In genomic region chr22:19719488-19720021, GRCh38 we compare ENCODE assay signal across 11 cellular contexts. TPM values are rescaled to one million over a fixed set of nuclear protein-coding genes. Genes with fewer than 3 reads are reported as not detected.
DNase-seq lines count a peak whose midpoint lies in the region; ATAC-seq and TF ChIP-seq lines count a peak whose summit lies in the region.
"Had no signal": no experiment of that assay in that cellular context is flagged by ENCODE, and none has a peak within 500 bp of the region (broad histone marks: within the 10 kb centered on the region; RNA-seq: fewer than 3 reads in every experiment).

No MANE protein-coding gene starts in this region.

- peak overlapping the region; percentile 68 for H3K4me3 Mint-ChIP-seq in MCF 10A (ENCODE audit: unreplicated experiment)
- peak overlapping the region; percentile 67 for H3K4me3 Mint-ChIP-seq in activated T-helper 17 cell treated with anti-CD3 and anti-CD28 coated beads, Interleukin-2, amount 50 U/mL, for 72 hours

- no peaks in the 10 kb centered on the region for H3K9me3 ChIP-seq in breast epithelium
- H3K9me3 ChIP-seq in lower lobe of right lung = no peaks in the 10 kb centered on the region
- H3K9me3 ChIP-seq in upper lobe of right lung = no peaks in the 10 kb centered on the region

- H3K4me1 Mint-ChIP-seq in MCF 10A (ENCODE audit: insufficient read depth, unreplicated experiment) = peaks cover 3% of the 10 kb centered on the region
- no peaks in the 10 kb centered on the region for H3K4me1 Mint-ChIP-seq in activated T-helper 17 cell treated with anti-CD3 and anti-CD28 coated beads, Interleukin-2, amount 50 U/mL, for 72 hours

- POLR2A ChIA-PET in MCF 10A (lab: Yijun Ruan, JAX) = no interaction called here

- H3K27ac Mint-ChIP-seq in MCF 10A (ENCODE audit: low read depth, unreplicated experiment) = no peak overlapping the region
- H3K27ac Mint-ChIP-seq in activated T-helper 17 cell treated with anti-CD3 and anti-CD28 coated beads, Interleukin-2, amount 50 U/mL, for 72 hours = no peak overlapping the region

- DNase-seq in MCF 10A (ENCODE audit: unreplicated experiment) (no peak), breast epithelium (ENCODE audit: low spot score in 2 of 2) (no peak), lower lobe of right lung (no peak), upper lobe of right lung (no peak), islet precursor cell (no peak), dedifferentiated amniotic fluid mesenchymal stem cell (ENCODE audit: extremely low spot score) (no peak)
- DNase-seq: cortex of kidney; stimulated activated CD4-positive, alpha-beta T cell treated with anti-CD3 and anti-CD28 coated beads, Interleukin-4, amount 100 ng/mL, for 24 hours had no signal

- CTCF ChIA-PET in MCF 10A (lab: Yijun Ruan, JAX) = interaction anchor here (0.5 to 1.1 kb wide), 2 partner anchors 11 to 35 kb away, joined by 5 to 6 read pairs; no protein-coding TSS in a partner anchor

- H3K36me3 ChIP-seq in breast epithelium (no peaks in the 10 kb centered on the region), lower lobe of right lung (no peaks in the 10 kb centered on the region), upper lobe of right lung (no peaks in the 10 kb centered on the region)

- H3K27me3 ChIP-seq in breast epithelium (peaks cover 0 to 2% of the 10 kb centered on the region in 2 donors), lower lobe of right lung (ENCODE audit: low read depth) (peaks cover 84% of the 10 kb centered on the region), upper lobe of right lung (peaks cover 40% of the 10 kb centered on the region)

- no peak for TF ChIP-seq CTCF in MCF 10A (IDR thresholded peaks at IDR 0.05; ENCODE audit: unreplicated experiment)
- no peak for TF ChIP-seq CTCF in breast epithelium (IDR thresholded peaks at IDR 0.05)
- TF ChIP-seq CTCF in lower lobe of right lung (IDR thresholded peaks at IDR 0.05) = no peak
- no peak for TF ChIP-seq CTCF in upper lobe of right lung (IDR thresholded peaks at IDR 0.05)

- no peaks in the 10 kb centered on the region for H3K27me3 Mint-ChIP-seq in MCF 10A (ENCODE audit: insufficient read depth, unreplicated experiment)
- peaks cover 25% of the 10 kb centered on the region for H3K27me3 Mint-ChIP-seq in activated T-helper 17 cell treated with anti-CD3 and anti-CD28 coated beads, Interleukin-2, amount 50 U/mL, for 72 hours

- H3K4me3 ChIP-seq in breast epithelium = peak overlapping the region in 1 of 3 donors; percentile 72
- H3K4me3 ChIP-seq in lower lobe of right lung = peak overlapping the region; percentile 61
- peak overlapping the region; percentile 58 for H3K4me3 ChIP-seq in upper lobe of right lung

- peak overlapping the region in 1 of 2 donors; percentile 70 for H3K27ac ChIP-seq in breast epithelium
- no peak overlapping the region for H3K27ac ChIP-seq in lower lobe of right lung
- H3K27ac ChIP-seq in upper lobe of right lung = no peak overlapping the region

- no TSS peak for BruUV-seq in MCF 10A (replicated peaks; lab: Mats Ljungman, UMichigan)

- TF ChIP-seq POLR2A in breast epithelium (IDR thresholded peaks at IDR 0.05) = no peak

- no peaks in the 10 kb centered on the region for H3K9me3 Mint-ChIP-seq in MCF 10A (ENCODE audit: unreplicated experiment)
- no peaks in the 10 kb centered on the region for H3K9me3 Mint-ChIP-seq in activated T-helper 17 cell treated with anti-CD3 and anti-CD28 coated beads, Interleukin-2, amount 50 U/mL, for 72 hours

- no peaks in the 10 kb centered on the region for H3K36me3 Mint-ChIP-seq in MCF 10A (ENCODE audit: insufficient read depth, unreplicated experiment)
- H3K36me3 Mint-ChIP-seq in activated T-helper 17 cell treated with anti-CD3 and anti-CD28 coated beads, Interleukin-2, amount 50 U/mL, for 72 hours (ENCODE audit: low read depth) = peaks cover 7% of the 10 kb centered on the region

- peaks cover 9 to 12% of the 10 kb centered on the region in 2 donors for H3K4me1 ChIP-seq in breast epithelium
- H3K4me1 ChIP-seq in lower lobe of right lung = peaks cover 35% of the 10 kb centered on the region
- peaks cover 23% of the 10 kb centered on the region for H3K4me1 ChIP-seq in upper lobe of right lung

- ATAC-seq in activated T-helper 17 cell treated with anti-CD3 and anti-CD28 coated beads, Interleukin-2, amount 50 U/mL, for 72 hours (replicated peaks) = no peak
- no peak for ATAC-seq in lower lobe of right lung
- no peak for ATAC-seq in upper lobe of right lung
- no peak for ATAC-seq in GM18909 (IDR thresholded peaks at IDR 0.05; ENCODE audit: poor library complexity, unreplicated experiment)

- intact Hi-C loops in MCF 10A (cut with micrococcal nuclease) (loop anchor here (5.0 to 10.0 kb wide), 3 partner anchors 42 to 425 kb away; partner anchors contain the start of gene CLTCL1), breast epithelium (cut with DNase I; ENCODE audit: low total_unique reads) (no loop called here), lower lobe of right lung (cut with DNase I) (no loop called here), upper lobe of right lung (cut with DNase I) (no loop called here)

RNA-seq across cellular contexts. Expression of gene GP1BB, which starts 3.8 kb away (rescaled TPM):
- total RNA-seq in MCF 10A (2022) (0.37 and 0.83 TPM in 2 replicates), breast epithelium (1 to 10 TPM; 1.3 to 6.2 (median 2.9) TPM), lower lobe of right lung (2.8 TPM), upper lobe of right lung (1.3 TPM)
- total RNA-seq in activated T-helper 17 cell treated with anti-CD3 and anti-CD28 coated beads, Interleukin-2, amount 50 U/mL, for 72 hours = not detected

RNA-seq across cellular contexts. Expression of gene SEPTIN5, which starts 5.3 kb away (rescaled TPM):
- total RNA-seq in MCF 10A (2022) (2.0 and 3.5 TPM in 2 replicates), breast epithelium (10 to 100 TPM in 2 of 3 donors, 1 to 10 TPM in 1; 5.4 to 33.8 (median 18.4) TPM), lower lobe of right lung (9.3 TPM), upper lobe of right lung (11.5 TPM)
- under 1 TPM; 0.41 to 0.42 TPM for total RNA-seq in activated T-helper 17 cell treated with anti-CD3 and anti-CD28 coated beads, Interleukin-2, amount 50 U/mL, for 72 hours

RNA-seq across cellular contexts. Expression of gene TBX1, which starts 41.0 kb away (rescaled TPM):
- total RNA-seq in MCF 10A (2022) (not detected in 2 replicates), breast epithelium (1 to 10 TPM in 2 of 3 donors, under 1 TPM in 1; 0.96 to 9.2 (median 2.9) TPM), lower lobe of right lung (13.5 TPM), upper lobe of right lung (15.4 TPM)
- not detected for total RNA-seq in activated T-helper 17 cell treated with anti-CD3 and anti-CD28 coated beads, Interleukin-2, amount 50 U/mL, for 72 hours
- total RNA-seq: activated CD8-positive, alpha-beta memory T cell treated with anti-CD3 and anti-CD28 coated beads for 36 hours had no signal
